Comparison of ENCODE assay signal across 8 cellular contexts in genomic region chr16:84718-85452, GRCh38. TPM values are rescaled to one million over a fixed set of nuclear protein-coding genes. Genes with fewer than 3 reads are reported as not detected.
DNase-seq lines count a peak whose midpoint lies in the region; ATAC-seq, FAIRE-seq and TF ChIP-seq lines count a peak whose summit lies in the region.

No MANE protein-coding gene starts in this region.

- H3K4me3 ChIP-seq in lung, result no peak overlapping the region

- H3K27ac ChIP-seq in lung (ENCODE audit: low read depth in 1 of 2, low read length in 1 of 2), result peak overlapping the region in 1 of 2 donors; percentile 87

- ATAC-seq in GM19023 (IDR thresholded peaks at IDR 0.05; ENCODE audit: unreplicated experiment) (peak; percentile 70), lung (ENCODE audit: insufficient read depth, low FRiP score) (peak; percentile 70)
- peak; percentile 58 for ATAC-seq in central memory CD8-positive, alpha-beta T cell (replicated peaks; ENCODE audit: extremely low read depth, poor library complexity, severe bottlenecking)

- H3K27me3 Mint-ChIP-seq in central memory CD8-positive, alpha-beta T cell, result no peaks in the 10 kb centered on the region

- H3K36me3 Mint-ChIP-seq in central memory CD8-positive, alpha-beta T cell (ENCODE audit: insufficient read depth), result peaks cover 25% of the 10 kb centered on the region

- peak overlapping the region; percentile 80 for H3K27ac Mint-ChIP-seq in central memory CD8-positive, alpha-beta T cell (ENCODE audit: low read depth)

- H3K9me3 ChIP-seq in lung (ENCODE audit: control insufficient read depth in 2 of 2, insufficient read depth in 1 of 2, low read length in 1 of 2), result no peaks in the 10 kb centered on the region

- H3K27me3 ChIP-seq in lung (ENCODE audit: control insufficient read depth, insufficient read depth), result no peaks in the 10 kb centered on the region

- FAIRE-seq in HTR-8/SVneo (lab: Jason Lieb, UNC), result peak; percentile 95

- H3K4me1 ChIP-seq in lung (ENCODE audit: control insufficient read depth in 2 of 2, insufficient read depth in 2 of 2, low read length in 2 of 2), result peaks cover 0 to 23% of the 10 kb centered on the region in 2 donors

- H3K9me3 Mint-ChIP-seq in central memory CD8-positive, alpha-beta T cell, result no peaks in the 10 kb centered on the region

- H3K4me1 Mint-ChIP-seq in central memory CD8-positive, alpha-beta T cell, result peaks cover 23% of the 10 kb centered on the region

- peaks cover 0 to 50% of the 10 kb centered on the region in 2 donors for H3K36me3 ChIP-seq in lung (ENCODE audit: control insufficient read depth in 2 of 2, insufficient read depth in 2 of 2, low read length in 2 of 2)

- H3K4me3 Mint-ChIP-seq in central memory CD8-positive, alpha-beta T cell, result peak overlapping the region; percentile 45

- 28 to 34% methylated on average over 9 of the region's 9 CpGs for WGBS in lung, 2 donors

- no peak for TF ChIP-seq CTCF in AG09319 (IDR thresholded peaks at IDR 0.05; ENCODE audit: low read depth, low read length)
- no peak for TF ChIP-seq CTCF in lung (IDR thresholded peaks at IDR 0.05; ENCODE audit: control extremely low read depth, extremely low read depth)

- DNase-seq in AG09319 (ENCODE audit: extremely low read depth, low read depth) (peak; percentile 71), HTR-8/SVneo (ENCODE audit: insufficient read length, low spot score) (peak; percentile 79), T1000 (lab: John Stamatoyannopoulos, UW) (peak; percentile 79), lung (ENCODE audit: low spot score) (peak; percentile 60), NCI-H2227 (lab: John Stamatoyannopoulos, UW; ENCODE audit: unreplicated experiment) (no peak)
- peak in 1 of 2 donors; percentile 16 for DNase-seq in central memory CD8-positive, alpha-beta T cell (ENCODE audit: low spot score in 2 of 2)
- peak; percentile 62 to 78 for DNase-seq in stimulated activated CD8-positive, alpha-beta memory T cell treated with anti-CD3 and anti-CD28 coated beads, Interleukin-7, amount 100 ng/mL, for 48 hours (ENCODE audit: extremely low read depth in 1 of 2, low read depth in 1 of 2)

RNA-seq across cellular contexts. Expression of gene MPG, which starts 6.9 kb away (rescaled TPM):
- total RNA-seq in lung, result 10 to 100 TPM; 61.1 to 77.8 TPM
- polyA plus RNA-seq in lung, result 100 to 1,000 TPM in 1 of 2 donors, 10 to 100 TPM in 1; 81.4 to 101 TPM

RNA-seq across cellular contexts. Expression of gene RHBDF1, which starts 12.5 kb away (rescaled TPM):
- total RNA-seq in lung, result 10 to 100 TPM; 28.5 to 31.4 TPM
- 10 to 100 TPM; 26.6 to 51.2 TPM for polyA plus RNA-seq in lung

RNA-seq across cellular contexts. Expression of gene SNRNP25, which starts 31.3 kb away (rescaled TPM):
- 10 to 100 TPM; 10.3 to 17.9 TPM for total RNA-seq in lung
- polyA plus RNA-seq in lung, result 10 to 100 TPM; 23.8 to 30.9 TPM

RNA-seq across cellular contexts. Expression of gene POLR3K, which starts 31.5 kb away (rescaled TPM):
- 10 to 100 TPM in 1 of 2 donors, 1 to 10 TPM in 1; 4.8 to 12.9 TPM for total RNA-seq in lung
- 10 to 100 TPM; 11.1 to 15.7 TPM for polyA plus RNA-seq in lung

RNA-seq across cellular contexts. Expression of gene NPRL3, which starts 53.6 kb away (rescaled TPM):
- total RNA-seq in lung, result 10 to 100 TPM; 21.3 to 34.8 TPM
- polyA plus RNA-seq in lung, result 10 to 100 TPM; 15.6 to 22.7 TPM
